ENCODE assay signal across 1 cellular context in genomic region chr2:72077702-72078169, GRCh38.
TF ChIP-seq lines count a peak whose summit lies in the region.

No MANE protein-coding gene starts in this region.

TF ChIP-seq in HepG2, 621 proteins besides CTCF, POLR2A, EP300 and RAD21 (continued from another document and continues in another):
- TF ChIP-seq TERF1 (CRISPR knock-in tag; IDR thresholded peaks at IDR 0.05) (no peak), ZBTB4 (CRISPR knock-in tag; IDR thresholded peaks at IDR 0.05; ENCODE audit: borderline replicate concordance) (no peak), HHEX (CRISPR knock-in tag; IDR thresholded peaks at IDR 0.05) (peak; percentile 100), TCF7 (IDR thresholded peaks at IDR 0.05; ENCODE audit: low read depth) (peak; percentile 88), ZNF12 (CRISPR knock-in tag; IDR thresholded peaks at IDR 0.05) (peak; percentile 92), ZSCAN31 (CRISPR knock-in tag; IDR thresholded peaks at IDR 0.05; ENCODE audit: low read depth) (peak; percentile 47; the same call in 1 of the 2 replicates), DRAP1 (CRISPR knock-in tag; IDR thresholded peaks at IDR 0.05) (peak; percentile 49; the same call in 1 of the 2 replicates), KDM3A (CRISPR knock-in tag; IDR thresholded peaks at IDR 0.05; ENCODE audit: low read depth) (peak; percentile 78; the same call in 1 of the 2 replicates), ZSCAN29 (CRISPR knock-in tag; conservative IDR thresholded peaks at IDR 0.05) (peak; percentile 77; the same call in 1 of the 2 replicates), RXRA (CRISPR knock-in tag; IDR thresholded peaks at IDR 0.05) (no peak), ZNF160 (CRISPR knock-in tag; IDR thresholded peaks at IDR 0.05) (peak; percentile 79), AHDC1 (CRISPR knock-in tag; IDR thresholded peaks at IDR 0.05; ENCODE audit: borderline replicate concordance) (peak; percentile 99), ZIK1 (CRISPR knock-in tag; IDR thresholded peaks at IDR 0.05; ENCODE audit: borderline replicate concordance, low read depth) (no peak), ZNF503 (CRISPR knock-in tag; IDR thresholded peaks at IDR 0.05) (peak; percentile 100), PAX8 (CRISPR knock-in tag; IDR thresholded peaks at IDR 0.05; ENCODE audit: borderline replicate concordance) (no peak), ZBED4 (CRISPR knock-in tag; IDR thresholded peaks at IDR 0.05; ENCODE audit: borderline replicate concordance) (peak; percentile 86; the same call in 1 of the 2 replicates), ZBTB8A (CRISPR knock-in tag; IDR thresholded peaks at IDR 0.05; ENCODE audit: borderline replicate concordance, low read depth) (no peak), DBP (CRISPR knock-in tag; IDR thresholded peaks at IDR 0.05; ENCODE audit: not compliant biosample characterization) (no peak), MXD1 (CRISPR knock-in tag; IDR thresholded peaks at IDR 0.05) (no peak), AGO1 (IDR thresholded peaks at IDR 0.05; ENCODE audit: low read depth, low read length, poor library complexity, severe bottlenecking) (no peak), SUZ12 (IDR thresholded peaks at IDR 0.05; ENCODE audit: low read depth, low read length) (no peak), HINFP (CRISPR knock-in tag; IDR thresholded peaks at IDR 0.05; ENCODE audit: low read depth) (no peak), ZNF572 (CRISPR knock-in tag; IDR thresholded peaks at IDR 0.05) (no peak), ZNF556 (CRISPR knock-in tag; IDR thresholded peaks at IDR 0.05; ENCODE audit: borderline replicate concordance) (peak; percentile 65; the same call in 1 of the 2 replicates), YEATS4 (CRISPR knock-in tag; IDR thresholded peaks at IDR 0.05; ENCODE audit: borderline replicate concordance) (peak; percentile 26; the same call in 1 of the 2 replicates), SYNCRIP (IDR thresholded peaks at IDR 0.05; ENCODE audit: insufficient read depth, low read depth, low read length) (no peak), ZBTB25 (CRISPR knock-in tag; IDR thresholded peaks at IDR 0.05) (peak; percentile 91; the same call in 1 of the 2 replicates), ARNT (IDR thresholded peaks at IDR 0.05) (no peak), BHLHE40 (IDR thresholded peaks at IDR 0.05; ENCODE audit: low read length) (no peak), ZNF800 (CRISPR knock-in tag; IDR thresholded peaks at IDR 0.05) (peak; percentile 76; the same call in 1 of the 2 replicates)
